8 cellular contexts compared by ENCODE assay signal in the genomic region with DNA sequence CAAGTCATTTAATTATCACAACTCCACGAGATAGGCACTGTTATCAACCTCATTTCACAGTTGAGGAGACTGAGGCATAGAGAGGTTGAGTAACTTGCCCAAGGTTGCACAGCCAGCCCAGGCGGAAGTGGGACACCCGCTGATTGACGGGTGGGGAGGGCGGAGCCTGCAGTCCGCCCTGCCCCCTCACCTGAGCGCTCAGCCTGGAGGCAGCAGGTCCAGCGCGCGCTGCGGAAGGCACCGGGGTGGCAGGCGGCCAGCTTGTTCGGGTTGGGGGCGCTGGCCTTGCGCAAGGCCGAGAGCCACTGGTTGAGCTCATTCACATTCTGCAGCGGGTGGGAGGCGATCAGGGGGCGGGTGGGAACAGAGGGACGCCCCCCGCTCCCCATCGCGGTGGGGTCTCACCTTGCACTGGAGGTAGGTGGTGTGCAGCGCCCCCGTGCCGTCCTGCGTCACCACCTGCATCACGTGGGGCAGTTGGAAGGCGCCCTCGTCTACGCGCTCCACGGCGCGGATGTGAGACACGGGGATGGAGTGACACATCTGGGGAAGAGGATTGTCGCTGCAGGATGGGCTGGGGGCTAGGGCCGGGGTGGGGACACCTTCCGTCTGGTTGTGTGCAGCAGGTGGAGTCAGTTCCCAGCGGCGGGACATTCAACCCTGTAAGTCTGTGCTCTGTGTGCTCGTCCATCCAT. TPM values are rescaled to one million over a fixed set of nuclear protein-coding genes. Genes with fewer than 3 reads are reported as not detected.
DNase-seq lines count a peak whose midpoint lies in the region; ATAC-seq and TF ChIP-seq lines count a peak whose summit lies in the region.
"Had no signal": no experiment of that assay in that cellular context is flagged by ENCODE, and none has a peak within 500 bp of the region (broad histone marks: within the 10 kb centered on the region; RNA-seq: fewer than 3 reads in every experiment).

No MANE protein-coding gene starts in this region.

- no peaks in the 10 kb centered on the region for H3K9me3 Mint-ChIP-seq in stimulated activated naive CD8-positive, alpha-beta T cell treated with anti-CD3 and anti-CD28 coated beads, Interleukin-15, Interleukin-2, amounts not matched to agents 100 ng/mL and 50 ng/mL, for 24 hours

- DNase-seq in NCI-H526 (lab: John Stamatoyannopoulos, UW) (peak; percentile 35 to 80), left lung (no peak), SKM-1 (lab: John Stamatoyannopoulos, UW; ENCODE audit: unreplicated experiment) (no peak), MV-4-11 (lab: John Stamatoyannopoulos, UW) (no peak)
- peak; percentile 46 for DNase-seq in activated T-helper 9 cell treated with anti-CD3 and anti-CD28 coated beads, Interleukin-2, amount 50 U/mL, for 16 hours (ENCODE audit: low read depth)

- H3K27ac ChIP-seq in left lung, result no peak overlapping the region

- no peaks in the 10 kb centered on the region for H3K27me3 Mint-ChIP-seq in stimulated activated naive CD8-positive, alpha-beta T cell treated with anti-CD3 and anti-CD28 coated beads, Interleukin-15, Interleukin-2, amounts not matched to agents 100 ng/mL and 50 ng/mL, for 24 hours

- H3K4me3 Mint-ChIP-seq in stimulated activated naive CD8-positive, alpha-beta T cell treated with anti-CD3 and anti-CD28 coated beads, Interleukin-15, Interleukin-2, amounts not matched to agents 100 ng/mL and 50 ng/mL, for 24 hours, result peak overlapping the region; percentile 61

- no peak for TF ChIP-seq CTCF in left lung (IDR thresholded peaks at IDR 0.05)

- no peaks in the 10 kb centered on the region for H3K36me3 Mint-ChIP-seq in stimulated activated naive CD8-positive, alpha-beta T cell treated with anti-CD3 and anti-CD28 coated beads, Interleukin-15, Interleukin-2, amounts not matched to agents 100 ng/mL and 50 ng/mL, for 24 hours (ENCODE audit: low read depth)

- H3K4me1 ChIP-seq in left lung, result no peaks in the 10 kb centered on the region

- intact Hi-C loops in left lung (cut with DNase I), result no loop called here

- no peaks in the 10 kb centered on the region for H3K9me3 ChIP-seq in left lung

- ATAC-seq in left lung, result peak; percentile 92
- no peak for ATAC-seq in GM21576 (IDR thresholded peaks at IDR 0.05; ENCODE audit: unreplicated experiment)

- H3K27ac Mint-ChIP-seq in stimulated activated naive CD8-positive, alpha-beta T cell treated with anti-CD3 and anti-CD28 coated beads, Interleukin-15, Interleukin-2, amounts not matched to agents 100 ng/mL and 50 ng/mL, for 24 hours, result no peak overlapping the region

- H3K36me3 ChIP-seq in left lung, result no peaks in the 10 kb centered on the region

- peaks cover 0 to 33% of the 10 kb centered on the region in 2 donors for H3K27me3 ChIP-seq in left lung

- H3K4me1 Mint-ChIP-seq in stimulated activated naive CD8-positive, alpha-beta T cell treated with anti-CD3 and anti-CD28 coated beads, Interleukin-15, Interleukin-2, amounts not matched to agents 100 ng/mL and 50 ng/mL, for 24 hours (ENCODE audit: low read depth), result peaks cover 10% of the 10 kb centered on the region

- H3K4me3 ChIP-seq in left lung, result peak overlapping the region in 1 of 2 donors; percentile 18

RNA-seq across cellular contexts. Expression of gene RASAL1, which starts 31.7 kb away (rescaled TPM):
- total RNA-seq in left lung, result under 1 TPM; 0.17 to 0.24 TPM
- total RNA-seq: M059J had no signal

RNA-seq across cellular contexts. Expression of gene CFAP73, which starts 45.6 kb away (rescaled TPM):
- total RNA-seq in left lung, result 1 to 10 TPM in 1 of 2 donors, not detected in 1; 4.3 TPM
- total RNA-seq: M059J had no signal

RNA-seq across cellular contexts. Expression of gene DTX1, which starts 47.4 kb away (rescaled TPM):
- total RNA-seq in left lung, result 1 to 10 TPM in 1 of 2 donors, under 1 TPM in 1; 0.70 to 3.8 TPM
- total RNA-seq: M059J had no signal

Comparison
In these comparisons a context has a peak if more than half of its experiments do, and no peak if none do; other contexts are left out.
1. DNase-seq: peak in NCI-H526 (2 of 2) and activated T-helper 9 cell treated with anti-CD3 and anti-CD28 coated beads, Interleukin-2, amount 50 U/mL, for 16 hours (single experiment); none in left lung (0 of 2), SKM-1 (single experiment) and MV-4-11 (single experiment).